ENCODE assay signal across 29 cellular contexts in the genomic region with DNA sequence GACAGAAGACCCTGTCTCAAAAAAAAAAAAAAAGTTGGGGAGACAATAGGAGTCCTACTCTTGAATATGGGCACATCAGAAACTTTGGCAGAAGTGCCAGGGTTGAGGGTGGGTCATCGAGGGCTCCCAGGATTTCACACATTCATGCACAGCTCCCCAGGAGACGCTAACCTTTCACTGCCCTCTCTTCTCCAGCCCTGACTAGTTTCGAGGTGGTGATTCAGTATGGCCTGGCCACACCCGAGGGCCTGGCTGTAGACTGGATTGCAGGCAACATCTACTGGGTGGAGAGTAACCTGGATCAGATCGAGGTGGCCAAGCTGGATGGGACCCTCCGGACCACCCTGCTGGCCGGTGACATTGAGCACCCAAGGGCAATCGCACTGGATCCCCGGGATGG. TPM values are rescaled to one million over a fixed set of nuclear protein-coding genes. Genes with fewer than 3 reads are reported as not detected.
DNase-seq lines count a peak whose midpoint lies in the region; ATAC-seq, FAIRE-seq and TF ChIP-seq lines count a peak whose summit lies in the region.
"Had no signal": no experiment of that assay in that cellular context is flagged by ENCODE, and none has a peak within 500 bp of the region (broad histone marks: within the 10 kb centered on the region; RNA-seq: fewer than 3 reads in every experiment).

No MANE protein-coding gene starts in this region.

- no peak overlapping the region for H3K4me2 ChIP-seq in K562 (ENCODE audit: insufficient read depth, low read length)

- DNase-seq in HT1080 (ENCODE audit: low read depth) = peak; percentile 40
- DNase-seq in K562 (ENCODE audit: extremely low read depth in 1 of 4, low spot score in 3 of 4) = no peak
- peak; percentile 35 for DNase-seq in fibroblast of the aortic adventitia (ENCODE audit: low read depth)
- no peak for DNase-seq in vagina (ENCODE audit: extremely low spot score in 2 of 2)
- no peak for DNase-seq in SW 1271 (lab: John Stamatoyannopoulos, UW)
- DNase-seq in NCI-H1105 treated with DMSO at 0.1 percent for 48 hours (lab: John Stamatoyannopoulos, UW) = no peak
- no peak for DNase-seq in inferior parietal cortex (ENCODE audit: extremely low spot score)
- DNase-seq: activated CD8-positive, alpha-beta T cell treated with anti-CD3 and anti-CD28 coated beads for 36 hours; CD4-positive, CD25-positive, alpha-beta regulatory T cell; dermis blood vessel endothelial cell; EL; glutamatergic neuron; kidney glomerular epithelial cell; NCI-H1048; NCI-H187; NCI-H2171; NCI-H524; SJCRH30; stimulated activated CD4-positive, alpha-beta T cell treated with anti-CD3 and anti-CD28 coated beads, Interleukin-2, amount 100 ng/mL, for 48 hours; T-cell had no signal

- TF ChIP-seq POLR2A in K562 (conservative IDR thresholded peaks at IDR 0.05) (no peak), vagina (IDR thresholded peaks at IDR 0.05) (no peak)

- H3K27me3 ChIP-seq in K562 (ENCODE audit: control insufficient read depth in 2 of 2, insufficient read depth in 2 of 2, low read length in 2 of 2) (peaks cover 18 to 59% of the 10 kb centered on the region in 2 experiments; a peak in 4 of 5 replicates), vagina (no peaks in the 10 kb centered on the region)
- H3K27me3 ChIP-seq: right lobe of liver, SJCRH30 had no signal

- H3K27ac ChIP-seq in K562 (ENCODE audit: extremely low read depth, low read depth, low read length) (no peak overlapping the region), vagina (peak overlapping the region; percentile 69)
- H3K27ac ChIP-seq: right lobe of liver, SJCRH30 had no signal

- no peak for TF ChIP-seq CTCF in K562 (IDR thresholded peaks at IDR 0.05 in 2 of 3, conservative IDR thresholded peaks at IDR 0.05 in 1 of 3; ENCODE audit: insufficient read depth in 2 of 3, low read depth in 1 of 3, low read length in 3 of 3)
- no peak for TF ChIP-seq CTCF in fibroblast of the aortic adventitia (IDR thresholded peaks at IDR 0.05; ENCODE audit: insufficient read depth, low read length)
- TF ChIP-seq CTCF in vagina (IDR thresholded peaks at IDR 0.05) = no peak

- TF ChIP-seq RAD21 in K562 (CRISPR knock-in tag; conservative IDR thresholded peaks at IDR 0.05 in 1 of 2, IDR thresholded peaks at IDR 0.05 in 1 of 2) = no peak

- no peak for ATAC-seq in K562
- ATAC-seq: activated CD8-positive, alpha-beta T cell treated with anti-CD3 and anti-CD28 coated beads for 36 hours; right lobe of liver; T-cell had no signal

- no peak overlapping the region for H2AFZ ChIP-seq in K562 (ENCODE audit: low read depth, low read length)

- intact Hi-C loops in K562 (cut with micrococcal nuclease) = loop anchor here (1.0 kb wide), 1 partner anchor 53 kb away; no protein-coding TSS in a partner anchor
- intact Hi-C loops in vagina (cut with DNase I) = loop anchor here (10.0 kb wide), 1 partner anchor 102 kb away; a partner anchor contains a TSS

- H3K9ac ChIP-seq in K562 (ENCODE audit: insufficient read depth in 1 of 2, low read depth in 2 of 2, low read length in 2 of 2) = 0 out of 4 replicates have a peak overlapping the region, but pooled peaks of 1 of the 2 experiments have one; percentile 6

- no peak for FAIRE-seq in K562 (lab: Jason Lieb, UNC)
- FAIRE-seq: endometrium, GM12891, RCC 7860 had no signal

- H3K9me3 ChIP-seq in K562 (replicated peaks; ENCODE audit: control insufficient read depth, insufficient read depth, low read depth, low read length) (no peaks in the 10 kb centered on the region), vagina (no peaks in the 10 kb centered on the region)
- H3K9me3 ChIP-seq: right lobe of liver, SJCRH30 had no signal

- peaks cover 11% of the 10 kb centered on the region for H4K20me1 ChIP-seq in K562 (replicated peaks; ENCODE audit: control insufficient read depth, insufficient read depth, low read length)

- H3K9me1 ChIP-seq in K562 (ENCODE audit: control insufficient read depth, insufficient read depth, low read length) = no peaks in the 10 kb centered on the region

- in situ Hi-C loops in K562 (cut with MboI) = loop anchor here (5.0 kb wide), 3 partner anchors 55 to 160 kb away; a partner anchor contains a TSS

- H3K4me3 ChIP-seq in K562 (no peak overlapping the region), fibroblast of the aortic adventitia (ENCODE audit: low read depth, low read length) (no peak overlapping the region), vagina (no peak overlapping the region)
- H3K4me3 ChIP-seq: right lobe of liver, SJCRH30 had no signal

- 6% methylated on average over 9 of the region's 9 CpGs for WGBS in K562 (ENCODE audit: insufficient coverage, low coverage, missing lambda C conversion rate)

- H3K4me1 ChIP-seq in K562 (replicated peaks in 1 of 2; ENCODE audit: control insufficient read depth in 2 of 2, insufficient read depth in 2 of 2, low read length in 2 of 2) (peaks cover 12 to 59% of the 10 kb centered on the region in 2 experiments; a peak in 4 of 5 replicates), vagina (peaks cover 62% of the 10 kb centered on the region)
- H3K4me1 ChIP-seq: right lobe of liver, SJCRH30 had no signal

- CTCF ChIA-PET in K562 (lab: Yijun Ruan, JAX; ENCODE audit: low intra/inter-chr PET ratio) = interaction anchor here (1.8 kb wide), 1 partner anchor 107 kb away, joined by 9 read pairs; no protein-coding TSS in a partner anchor

- H3K36me3 ChIP-seq in K562 (ENCODE audit: control insufficient read depth, insufficient read depth, low read length) = no peaks in the 10 kb centered on the region
- peaks cover 0 to 58% of the 10 kb centered on the region in 2 donors for H3K36me3 ChIP-seq in vagina
- H3K36me3 ChIP-seq: SJCRH30 had no signal

- POLR2A ChIA-PET in K562 (lab: Yijun Ruan, JAX) = interaction anchor here (1.4 kb wide), 1 partner anchor 20 kb away, joined by 4 read pairs; no protein-coding TSS in a partner anchor

- no peaks in the 10 kb centered on the region for H3K79me2 ChIP-seq in K562 (ENCODE audit: control insufficient read depth, insufficient read depth, low read length)

- BruUV-seq in K562 (replicated peaks; lab: Mats Ljungman, UMichigan) = no TSS peak

- no peak for TF ChIP-seq EP300 in K562 (IDR thresholded peaks at IDR 0.05; ENCODE audit: low read length)

RNA-seq across cellular contexts. Expression of a gene that starts 29.4 kb away (rescaled TPM):
- total RNA-seq in HT1080 (2014; rRNA removed; shearing (Covaris generic)) = not detected in 2 replicates
- polyA plus RNA-seq in HT1080 (2015; cell fraction: cytosol; rRNA removed) = 0.41 TPM in 1 of 2 replicates, not detected in the other
- not detected in 2 replicates for polyA plus RNA-seq in HT1080 (2015; cell fraction: nucleus; rRNA removed)
- total RNA-seq in K562 (2011; cell fraction: chromatin; rRNA removed; ENCODE audit: low replicate concordance) = not detected in 2 replicates
- total RNA-seq in K562 (2011; cell fraction: nucleolus; rRNA removed) = not detected in 2 replicates
- total RNA-seq in K562 (2011; cell fraction: nucleoplasm; rRNA removed) = not detected in 2 replicates
- total RNA-seq in K562 (2014; rRNA removed) (not detected in 2 replicates), K562 (2014; rRNA removed; fragmentation: Illumina TruSeq; extraction: Trizol) (not detected in 2 replicates), K562 (2015; rRNA removed; fragmentation: Illumina TruSeq; extraction: Trizol) (not detected in 2 replicates), K562 (2021) (not detected in 2 replicates), fibroblast of the aortic adventitia (ENCODE audit: low replicate concordance) (not detected in 2 replicates), vagina (not detected)
- polyA plus RNA-seq in K562 (2011; rRNA removed) (not detected in 2 replicates), K562 (2014; fragmentation: Illumina TruSeq; extraction: Trizol) (not detected in 2 replicates), K562 (2014; fragmentation: Nextera tagmentation; extraction: Ambion mirVana) (not detected), K562 (2014; rRNA removed) (not detected in 2 replicates)
- polyA plus RNA-seq in K562 (2011; cell fraction: cytosol; rRNA removed) = not detected in 2 replicates
- polyA plus RNA-seq in K562 (2011; cell fraction: nucleus; rRNA removed) = not detected in 2 replicates
- not detected in 2 replicates for polyA plus RNA-seq in K562 (2012)
- not detected in 2 replicates for polyA minus RNA-seq in K562 (2011; rRNA and poly(A)+ RNA removed)
- not detected in 2 replicates for polyA minus RNA-seq in K562 (2011; cell fraction: cytosol; rRNA and poly(A)+ RNA removed)
- polyA minus RNA-seq in K562 (2011; cell fraction: nucleus; rRNA and poly(A)+ RNA removed) = not detected in 2 replicates
- total RNA-seq: activated CD8-positive, alpha-beta T cell treated with anti-CD3 and anti-CD28 coated beads for 36 hours; activated T-helper 2 cell treated with anti-CD3 and anti-CD28 coated beads, Interferon-gamma antibody, Interleukin-2, Interleukin-4, amounts not matched to agents 10 μg/mL and 5 μg/mL and 100 μg/mL, durations not matched to agents 14 hours and 24 hours and 36 hours; cardiac septum; CD4-positive, CD25-positive, alpha-beta regulatory T cell; dermis blood vessel endothelial cell; lung microvascular endothelial cell; neural crest cell; posterior vena cava; right lobe of liver; T-cell had no signal
- polyA plus RNA-seq: CD4-positive, CD25-positive, alpha-beta regulatory T cell had no signal

RNA-seq across cellular contexts. Expression of a gene that starts 39.7 kb away (rescaled TPM):
- total RNA-seq in HT1080 (2014; rRNA removed; shearing (Covaris generic)) = 11.9 and 17.1 TPM in 2 replicates
- polyA plus RNA-seq in HT1080 (2015; cell fraction: cytosol; rRNA removed) = 15.5 and 15.9 TPM in 2 replicates
- 8.8 and 9.3 TPM in 2 replicates for polyA plus RNA-seq in HT1080 (2015; cell fraction: nucleus; rRNA removed)
- total RNA-seq in K562 (2011; cell fraction: chromatin; rRNA removed; ENCODE audit: low replicate concordance) = 1.7 and 4.4 TPM in 2 replicates
- total RNA-seq in K562 (2011; cell fraction: nucleolus; rRNA removed) = 4.7 and 5.7 TPM in 2 replicates
- total RNA-seq in K562 (2011; cell fraction: nucleoplasm; rRNA removed) = 5.1 and 6.6 TPM in 2 replicates
- 1.0 and 1.4 TPM in 2 replicates for total RNA-seq in K562 (2014; rRNA removed)
- 0.22 TPM in 1 of 2 replicates, not detected in the other for total RNA-seq in K562 (2014; rRNA removed; fragmentation: Illumina TruSeq; extraction: Trizol)
- 0.19 TPM in 1 of 2 replicates, not detected in the other for total RNA-seq in K562 (2015; rRNA removed; fragmentation: Illumina TruSeq; extraction: Trizol)
- 2.2 and 2.7 TPM in 2 replicates for total RNA-seq in K562 (2021)
- 0.49 and 1.7 TPM in 2 replicates for polyA plus RNA-seq in K562 (2011; rRNA removed)
- polyA plus RNA-seq in K562 (2011; cell fraction: cytosol; rRNA removed) = 0.59 and 0.91 TPM in 2 replicates
- 2.4 and 3.4 TPM in 2 replicates for polyA plus RNA-seq in K562 (2011; cell fraction: nucleus; rRNA removed)
- polyA plus RNA-seq in K562 (2012) = 2.7 and 7.2 TPM in 2 replicates
- 1.1 and 1.9 TPM in 2 replicates for polyA plus RNA-seq in K562 (2014; fragmentation: Illumina TruSeq; extraction: Trizol)
- polyA plus RNA-seq in K562 (2014; fragmentation: Nextera tagmentation; extraction: Ambion mirVana) = not detected
- 1.1 and 1.3 TPM in 2 replicates for polyA plus RNA-seq in K562 (2014; rRNA removed)
- polyA minus RNA-seq in K562 (2011; rRNA and poly(A)+ RNA removed) = 0.30 TPM in 1 of 2 replicates, not detected in the other
- 3.2 and 4.1 TPM in 2 replicates for polyA minus RNA-seq in K562 (2011; cell fraction: cytosol; rRNA and poly(A)+ RNA removed)
- polyA minus RNA-seq in K562 (2011; cell fraction: nucleus; rRNA and poly(A)+ RNA removed) = 0.67 and 1.00 TPM in 2 replicates
- total RNA-seq in fibroblast of the aortic adventitia (ENCODE audit: low replicate concordance) = 1.9 and 2.4 TPM in 2 replicates
- 3.2 TPM for total RNA-seq in vagina

RNA-seq across cellular contexts. Expression of a gene that starts 48.6 kb away (rescaled TPM):
- 12.5 and 14.8 TPM in 2 replicates for total RNA-seq in HT1080 (2014; rRNA removed; shearing (Covaris generic))
- polyA plus RNA-seq in HT1080 (2015; cell fraction: cytosol; rRNA removed) = 8.4 and 10.0 TPM in 2 replicates
- 146 and 164 TPM in 2 replicates for polyA plus RNA-seq in HT1080 (2015; cell fraction: nucleus; rRNA removed)
- 2.3 and 6.7 TPM in 2 replicates for total RNA-seq in K562 (2011; cell fraction: chromatin; rRNA removed; ENCODE audit: low replicate concordance)
- total RNA-seq in K562 (2011; cell fraction: nucleolus; rRNA removed) = 1.8 and 3.5 TPM in 2 replicates
- total RNA-seq in K562 (2011; cell fraction: nucleoplasm; rRNA removed) = 2.2 and 5.4 TPM in 2 replicates
- total RNA-seq in K562 (2014; rRNA removed) (0.18 and 0.29 TPM in 2 replicates), K562 (2014; rRNA removed; fragmentation: Illumina TruSeq; extraction: Trizol) (0.03 and 0.04 TPM in 2 replicates), K562 (2015; rRNA removed; fragmentation: Illumina TruSeq; extraction: Trizol) (0.11 and 0.36 TPM in 2 replicates), K562 (2021) (0.64 and 1.1 TPM in 2 replicates), fibroblast of the aortic adventitia (ENCODE audit: low replicate concordance) (381 and 541 TPM in 2 replicates), vagina (477 TPM)
- polyA plus RNA-seq in K562 (2011; rRNA removed) (0.28 and 0.45 TPM in 2 replicates), K562 (2014; fragmentation: Illumina TruSeq; extraction: Trizol) (0.13 and 0.15 TPM in 2 replicates), K562 (2014; fragmentation: Nextera tagmentation; extraction: Ambion mirVana) (not detected), K562 (2014; rRNA removed) (0.19 and 0.45 TPM in 2 replicates)
- polyA plus RNA-seq in K562 (2011; cell fraction: cytosol; rRNA removed) = 0.27 and 0.66 TPM in 2 replicates
- 1.5 and 1.9 TPM in 2 replicates for polyA plus RNA-seq in K562 (2011; cell fraction: nucleus; rRNA removed)
- polyA plus RNA-seq in K562 (2012) = 0.33 and 1.8 TPM in 2 replicates
- polyA minus RNA-seq in K562 (2011; rRNA and poly(A)+ RNA removed) = 1.9 and 2.0 TPM in 2 replicates
- polyA minus RNA-seq in K562 (2011; cell fraction: cytosol; rRNA and poly(A)+ RNA removed) = 2.4 and 4.2 TPM in 2 replicates
- 0.40 and 2.8 TPM in 2 replicates for polyA minus RNA-seq in K562 (2011; cell fraction: nucleus; rRNA and poly(A)+ RNA removed)

RNA-seq across cellular contexts. Expression of a gene that starts 52.7 kb away (rescaled TPM):
- 263 and 293 TPM in 2 replicates for total RNA-seq in HT1080 (2014; rRNA removed; shearing (Covaris generic))
- polyA plus RNA-seq in HT1080 (2015; cell fraction: cytosol; rRNA removed) = 324 and 347 TPM in 2 replicates
- polyA plus RNA-seq in HT1080 (2015; cell fraction: nucleus; rRNA removed) = 477 and 488 TPM in 2 replicates
- total RNA-seq in K562 (2011; cell fraction: chromatin; rRNA removed; ENCODE audit: low replicate concordance) = 95.6 and 251 TPM in 2 replicates
- total RNA-seq in K562 (2011; cell fraction: nucleolus; rRNA removed) = 199 and 247 TPM in 2 replicates
- total RNA-seq in K562 (2011; cell fraction: nucleoplasm; rRNA removed) = 115 and 136 TPM in 2 replicates
- total RNA-seq in K562 (2014; rRNA removed) = 194 and 217 TPM in 2 replicates
- total RNA-seq in K562 (2014; rRNA removed; fragmentation: Illumina TruSeq; extraction: Trizol) = 76.9 and 92.0 TPM in 2 replicates
- 115 and 119 TPM in 2 replicates for total RNA-seq in K562 (2015; rRNA removed; fragmentation: Illumina TruSeq; extraction: Trizol)
- total RNA-seq in K562 (2021) = 227 and 243 TPM in 2 replicates
- 84.6 and 226 TPM in 2 replicates for polyA plus RNA-seq in K562 (2011; rRNA removed)
- 268 and 390 TPM in 2 replicates for polyA plus RNA-seq in K562 (2011; cell fraction: cytosol; rRNA removed)
- polyA plus RNA-seq in K562 (2011; cell fraction: nucleus; rRNA removed) = 341 and 344 TPM in 2 replicates
- 190 and 549 TPM in 2 replicates for polyA plus RNA-seq in K562 (2012)
- polyA plus RNA-seq in K562 (2014; fragmentation: Illumina TruSeq; extraction: Trizol) = 319 and 377 TPM in 2 replicates
- polyA plus RNA-seq in K562 (2014; fragmentation: Nextera tagmentation; extraction: Ambion mirVana) = 10 to 100 TPM; 46.1 to 81.5 TPM
- 154 and 158 TPM in 2 replicates for polyA plus RNA-seq in K562 (2014; rRNA removed)
- polyA minus RNA-seq in K562 (2011; rRNA and poly(A)+ RNA removed) = 95.0 and 99.1 TPM in 2 replicates
- 155 and 228 TPM in 2 replicates for polyA minus RNA-seq in K562 (2011; cell fraction: cytosol; rRNA and poly(A)+ RNA removed)
- polyA minus RNA-seq in K562 (2011; cell fraction: nucleus; rRNA and poly(A)+ RNA removed) = 97.1 and 133 TPM in 2 replicates
- total RNA-seq in fibroblast of the aortic adventitia (ENCODE audit: low replicate concordance) = 233 and 303 TPM in 2 replicates
- total RNA-seq in vagina = 54.0 TPM

Comparison
In these comparisons a context has a peak if more than half of its experiments do, and no peak if none do; other contexts are left out.
1. DNase-seq: peak in HT1080 (single experiment) and fibroblast of the aortic adventitia (single experiment); none in K562 (0 of 4), vagina (0 of 2), SW 1271 (0 of 2), NCI-H1105 treated with DMSO at 0.1 percent for 48 hours (single experiment) and inferior parietal cortex (single experiment).
2. RNA of a gene that starts 48.6 kb away (total RNA-seq): 381 to 541 TPM in fibroblast of the aortic adventitia and 477 TPM in vagina (single experiment); 12.5 to 14.8 TPM in HT1080 and 0.03 to 6.7 TPM in K562; every median in the first group is over 10 times any median in the second.